Comparison of ENCODE assay signal across 29 cellular contexts in the genomic region with DNA sequence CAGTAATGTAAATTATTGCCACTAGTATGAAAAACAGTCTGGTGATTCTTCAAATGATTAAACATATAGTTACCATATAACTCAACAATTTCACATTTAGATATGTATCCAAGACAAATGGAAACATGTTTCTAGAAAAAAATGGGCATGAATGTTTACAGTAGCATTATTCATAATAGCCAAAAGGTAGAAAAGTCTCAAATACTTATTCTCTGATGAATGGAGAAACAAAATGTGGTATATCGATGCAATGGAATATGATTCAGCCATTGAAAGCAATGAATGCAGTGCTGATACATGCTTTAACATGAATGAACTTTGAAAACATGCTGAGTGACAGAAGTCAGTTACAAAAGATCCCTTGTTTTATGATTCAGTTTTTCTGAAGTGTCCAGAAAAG.
"Had no signal": no experiment of that assay in that cellular context is flagged by ENCODE, and none has a peak within 500 bp of the region (broad histone marks: within the 10 kb centered on the region; RNA-seq: fewer than 3 reads in every experiment).

No MANE protein-coding gene starts in this region.

- H3K9me3 ChIP-seq: esophagus muscularis mucosa, gastroesophageal sphincter had no signal

- FAIRE-seq: endometrium, endothelial cell of umbilical vein had no signal

- H3K36me3 Mint-ChIP-seq: activated CD4-positive, alpha-beta memory T cell treated with anti-CD3 and anti-CD28 coated beads for 36 hours; activated naive CD4-positive, alpha-beta T cell treated with anti-CD3 and anti-CD28 coated beads, Interleukin-2, amount 50 U/mL, for 24 hours; activated naive CD8-positive, alpha-beta T cell treated with anti-CD3 and anti-CD28 coated beads for 36 hours had no signal

- H3K27ac Mint-ChIP-seq: activated CD4-positive, alpha-beta memory T cell treated with anti-CD3 and anti-CD28 coated beads for 36 hours; activated CD4-positive, alpha-beta T cell treated with anti-CD3 and anti-CD28 coated beads for 36 hours; activated CD4-positive, alpha-beta T cell treated with anti-CD3 and anti-CD28 coated beads, Interleukin-2, amount 10 ng/mL, durations not matched to agents 24 days and 14 days; activated naive CD4-positive, alpha-beta T cell treated with anti-CD3 and anti-CD28 coated beads for 36 hours; activated naive CD4-positive, alpha-beta T cell treated with anti-CD3 and anti-CD28 coated beads, Interleukin-2, amount 50 U/mL, for 24 hours; activated naive CD8-positive, alpha-beta T cell treated with anti-CD3 and anti-CD28 coated beads for 36 hours; activated naive CD8-positive, alpha-beta T cell treated with anti-CD3 and anti-CD28 coated beads, Interleukin-2, amount 50 U/mL, for 24 hours; activated T-helper 1 cell treated with anti-CD3 and anti-CD28 coated beads, Interleukin-12 subunit alpha, Interleukin-12 subunit beta, Interleukin-2, Interleukin-4 antibody, amounts not matched to agents 30 ng/mL and 10 ng/mL and 1 ng/mL, durations not matched to agents 14 hours and 24 hours and 36 hours; activated T-helper 2 cell treated with anti-CD3 and anti-CD28 coated beads, Interferon-gamma antibody, Interleukin-2, Interleukin-4, amounts not matched to agents 10 μg/mL and 5 μg/mL and 100 μg/mL, durations not matched to agents 14 hours and 24 hours and 36 hours had no signal

- H3K4me1 ChIP-seq: adrenal gland, body of pancreas, esophagus muscularis mucosa, gastroesophageal sphincter had no signal

- H3K27ac ChIP-seq: body of pancreas, esophagus muscularis mucosa, gastroesophageal sphincter had no signal

- DNase-seq: activated CD4-positive, alpha-beta memory T cell treated with anti-CD3 and anti-CD28 coated beads for 36 hours; activated CD4-positive, alpha-beta T cell treated with anti-CD3 and anti-CD28 coated beads for 36 hours; activated CD4-positive, alpha-beta T cell treated with anti-CD3 and anti-CD28 coated beads, Interleukin-2, amount 10 ng/mL, durations not matched to agents 24 days and 14 days; activated CD4-positive, CD25-positive, alpha-beta regulatory T cell; activated CD4-positive, CD25-positive, alpha-beta regulatory T cell treated with anti-CD3 and anti-CD28 coated beads, Interleukin-2, amount 50 U/mL, for 72 hours; activated effector memory CD4-positive, alpha-beta T cell treated with anti-CD3 and anti-CD28 coated beads, Interleukin-2, amount 50 U/mL, for 16 hours; activated naive CD4-positive, alpha-beta T cell treated with anti-CD3 and anti-CD28 coated beads for 36 hours; activated naive CD8-positive, alpha-beta T cell treated with anti-CD3 and anti-CD28 coated beads for 36 hours; activated naive CD8-positive, alpha-beta T cell treated with anti-CD3 and anti-CD28 coated beads, Interleukin-2, amount 50 U/mL, for 24 hours; activated T-cell treated with anti-CD3 and anti-CD28 coated beads, Interleukin-2, amount 50 U/mL, for 48 hours; adrenal gland; amygdala; aorta; body of pancreas; dermis blood vessel endothelial cell; effector CD4-positive, alpha-beta T cell; erythroblast; foreskin melanocyte; heart right ventricle; T-helper 2 cell had no signal

- H3K4me3 ChIP-seq: adrenal gland, body of pancreas, coronary artery, esophagus muscularis mucosa, gastroesophageal sphincter, heart right ventricle had no signal

- H3K27me3 ChIP-seq: adrenal gland, body of pancreas, esophagus muscularis mucosa, gastroesophageal sphincter, heart right ventricle had no signal

- H3K36me3 ChIP-seq: adrenal gland, esophagus muscularis mucosa, gastroesophageal sphincter, heart right ventricle had no signal

- H3K9me3 Mint-ChIP-seq: activated CD4-positive, alpha-beta T cell treated with anti-CD3 and anti-CD28 coated beads, Interleukin-2, amount 10 ng/mL, durations not matched to agents 24 days and 14 days; activated T-helper 1 cell treated with anti-CD3 and anti-CD28 coated beads, Interleukin-12 subunit alpha, Interleukin-12 subunit beta, Interleukin-2, Interleukin-4 antibody, amounts not matched to agents 30 ng/mL and 10 ng/mL and 1 ng/mL, durations not matched to agents 14 hours and 24 hours and 36 hours; activated T-helper 2 cell treated with anti-CD3 and anti-CD28 coated beads, Interferon-gamma antibody, Interleukin-2, Interleukin-4, amounts not matched to agents 10 μg/mL and 5 μg/mL and 100 μg/mL, durations not matched to agents 14 hours and 24 hours and 36 hours; central memory CD8-positive, alpha-beta T cell had no signal

- H3K4me3 Mint-ChIP-seq: activated CD4-positive, alpha-beta memory T cell treated with anti-CD3 and anti-CD28 coated beads for 36 hours; activated CD4-positive, alpha-beta T cell treated with anti-CD3 and anti-CD28 coated beads for 36 hours; activated CD4-positive, alpha-beta T cell treated with anti-CD3 and anti-CD28 coated beads, Interleukin-2, amount 10 ng/mL, durations not matched to agents 24 days and 14 days; activated naive CD4-positive, alpha-beta T cell treated with anti-CD3 and anti-CD28 coated beads for 36 hours; activated naive CD4-positive, alpha-beta T cell treated with anti-CD3 and anti-CD28 coated beads, Interleukin-2, amount 50 U/mL, for 24 hours; activated naive CD8-positive, alpha-beta T cell treated with anti-CD3 and anti-CD28 coated beads for 36 hours; activated naive CD8-positive, alpha-beta T cell treated with anti-CD3 and anti-CD28 coated beads, Interleukin-2, amount 50 U/mL, for 24 hours; activated T-helper 1 cell treated with anti-CD3 and anti-CD28 coated beads, Interleukin-12 subunit alpha, Interleukin-12 subunit beta, Interleukin-2, Interleukin-4 antibody, amounts not matched to agents 30 ng/mL and 10 ng/mL and 1 ng/mL, durations not matched to agents 14 hours and 24 hours and 36 hours; central memory CD8-positive, alpha-beta T cell had no signal

- H3K4me1 Mint-ChIP-seq: activated CD4-positive, alpha-beta T cell treated with anti-CD3 and anti-CD28 coated beads for 36 hours; activated CD4-positive, alpha-beta T cell treated with anti-CD3 and anti-CD28 coated beads, Interleukin-2, amount 10 ng/mL, durations not matched to agents 24 days and 14 days; activated naive CD4-positive, alpha-beta T cell treated with anti-CD3 and anti-CD28 coated beads, Interleukin-2, amount 50 U/mL, for 24 hours; activated naive CD8-positive, alpha-beta T cell treated with anti-CD3 and anti-CD28 coated beads for 36 hours; activated naive CD8-positive, alpha-beta T cell treated with anti-CD3 and anti-CD28 coated beads, Interleukin-2, amount 50 U/mL, for 24 hours; central memory CD8-positive, alpha-beta T cell had no signal

- ATAC-seq: activated CD4-positive, alpha-beta T cell treated with anti-CD3 and anti-CD28 coated beads for 36 hours; body of pancreas; gastroesophageal sphincter had no signal

- H3K27me3 Mint-ChIP-seq: activated CD4-positive, alpha-beta memory T cell treated with anti-CD3 and anti-CD28 coated beads for 36 hours; activated CD4-positive, alpha-beta T cell treated with anti-CD3 and anti-CD28 coated beads, Interleukin-2, amount 10 ng/mL, durations not matched to agents 24 days and 14 days; activated naive CD4-positive, alpha-beta T cell treated with anti-CD3 and anti-CD28 coated beads, Interleukin-2, amount 50 U/mL, for 24 hours; activated naive CD8-positive, alpha-beta T cell treated with anti-CD3 and anti-CD28 coated beads for 36 hours; central memory CD8-positive, alpha-beta T cell had no signal
